In genomic region chr4:76499461-76499860, GRCh38 we compare ENCODE assay signal across 18 cellular contexts.
DNase-seq lines count a peak whose midpoint lies in the region; ATAC-seq and TF ChIP-seq lines count a peak whose summit lies in the region.
"Had no signal": no experiment of that assay in that cellular context is flagged by ENCODE, and none has a peak within 500 bp of the region (broad histone marks: within the 10 kb centered on the region; RNA-seq: fewer than 3 reads in every experiment).

No MANE protein-coding gene starts in this region.

- H3K79me2 ChIP-seq in hepatocyte = no peaks in the 10 kb centered on the region

- no peak overlapping the region for H4K8ac ChIP-seq in mesenchymal stem cell (ENCODE audit: low read length)

- H3K23ac ChIP-seq in mesenchymal stem cell (ENCODE audit: low read length in 2 of 2) = no peak overlapping the region

- no peak overlapping the region for H2AFZ ChIP-seq in hepatocyte
- no peak overlapping the region for H2AFZ ChIP-seq in mesenchymal stem cell (ENCODE audit: low read depth, low read length)
- H2AFZ ChIP-seq: PC-9 had no signal

- no peak overlapping the region for H3K4me3 Mint-ChIP-seq in activated naive CD8-positive, alpha-beta T cell treated with anti-CD3 and anti-CD28 coated beads, Interleukin-2, amount 50 U/mL, for 24 hours
- H3K4me3 Mint-ChIP-seq: stimulated activated naive CD8-positive, alpha-beta T cell treated with anti-CD3 and anti-CD28 coated beads, Interleukin-15, Interleukin-2, amounts not matched to agents 100 ng/mL and 50 ng/mL, for 24 hours had no signal

- peaks cover 19% of the 10 kb centered on the region for H3K27me3 Mint-ChIP-seq in activated naive CD8-positive, alpha-beta T cell treated with anti-CD3 and anti-CD28 coated beads, Interleukin-2, amount 50 U/mL, for 24 hours

- no peak overlapping the region for H2BK15ac ChIP-seq in mesenchymal stem cell (ENCODE audit: low read depth, poor library complexity, severe bottlenecking)

- no peak overlapping the region for H4K91ac ChIP-seq in mesenchymal stem cell (ENCODE audit: low read length)

- H3K36me3 ChIP-seq in hepatocyte (replicated peaks; ENCODE audit: insufficient read depth, low read depth) (no peaks in the 10 kb centered on the region), mesenchymal stem cell (ENCODE audit: control insufficient read depth in 1 of 2, insufficient read depth in 2 of 2, low read depth in 1 of 2, low read length in 2 of 2) (no peaks in the 10 kb centered on the region)
- H3K36me3 ChIP-seq: BE2C had no signal

- no peak overlapping the region for H3K18ac ChIP-seq in mesenchymal stem cell (ENCODE audit: low read depth in 1 of 2, low read length in 2 of 2)

- H3K79me1 ChIP-seq in mesenchymal stem cell (replicated peaks; ENCODE audit: low read length, poor library complexity, severe bottlenecking) = no peaks in the 10 kb centered on the region

- H3K4me1 ChIP-seq in hepatocyte (ENCODE audit: insufficient read depth) (peaks cover 14% of the 10 kb centered on the region), mesenchymal stem cell (ENCODE audit: control insufficient read depth, insufficient read depth, low read depth, low read length) (no peaks in the 10 kb centered on the region)
- H3K4me1 ChIP-seq: BE2C had no signal

- H4K20me1 ChIP-seq in hepatocyte (ENCODE audit: insufficient read depth, poor library complexity, severe bottlenecking) = no peaks in the 10 kb centered on the region

- no peak overlapping the region for H3K9ac ChIP-seq in mesenchymal stem cell (ENCODE audit: low read length)

- H3K4me3 ChIP-seq in hepatocyte = no peak overlapping the region
- H3K4me3 ChIP-seq in mesenchymal stem cell (ENCODE audit: insufficient read depth in 1 of 2, low read depth in 1 of 2, low read length in 2 of 2) = no peak overlapping the region
- H3K4me3 ChIP-seq: PC-9 had no signal

- H3K4me2 ChIP-seq in hepatocyte (no peak overlapping the region), mesenchymal stem cell (ENCODE audit: low read length, poor library complexity, severe bottlenecking) (no peak overlapping the region)
- H3K4me2 ChIP-seq: PC-9 had no signal

- H3K27ac ChIP-seq in hepatocyte (peak overlapping the region; percentile 73), mesenchymal stem cell (ENCODE audit: low read length, poor library complexity, severe bottlenecking) (no peak overlapping the region)
- H3K27ac ChIP-seq: PC-9 had no signal

- H2AK5ac ChIP-seq in mesenchymal stem cell (ENCODE audit: low read length, severe bottlenecking) = no peak overlapping the region

- H3K4ac ChIP-seq in mesenchymal stem cell (ENCODE audit: low read depth in 1 of 2, low read length in 2 of 2) = no peak overlapping the region

- no peaks in the 10 kb centered on the region for H3K4me1 Mint-ChIP-seq in activated naive CD8-positive, alpha-beta T cell treated with anti-CD3 and anti-CD28 coated beads, Interleukin-2, amount 50 U/mL, for 24 hours

- H2BK120ac ChIP-seq in mesenchymal stem cell (ENCODE audit: low read depth, low read length) = no peak overlapping the region

- H3K14ac ChIP-seq in mesenchymal stem cell (ENCODE audit: low read length in 2 of 2) = no peak overlapping the region

- ATAC-seq in GM18517 (IDR thresholded peaks at IDR 0.05; ENCODE audit: unreplicated experiment) (peak; percentile 81), GM21367 (IDR thresholded peaks at IDR 0.05; ENCODE audit: unreplicated experiment) (peak; percentile 86), HG03103 (IDR thresholded peaks at IDR 0.05; ENCODE audit: low read depth, unreplicated experiment) (peak; percentile 81), HG02970 (IDR thresholded peaks at IDR 0.05; ENCODE audit: low FRiP score, unreplicated experiment) (no peak)
- ATAC-seq in activated naive CD8-positive, alpha-beta T cell treated with anti-CD3 and anti-CD28 coated beads, Interleukin-2, amount 50 U/mL, for 24 hours = no peak
- ATAC-seq: HCT116 had no signal

- H3K9me3 ChIP-seq in hepatocyte (ENCODE audit: low read depth) (no peaks in the 10 kb centered on the region), mesenchymal stem cell (ENCODE audit: control insufficient read depth, low read length) (no peaks in the 10 kb centered on the region)
- H3K9me3 ChIP-seq: BE2C had no signal

- no peaks in the 10 kb centered on the region for H3K9me3 Mint-ChIP-seq in activated naive CD8-positive, alpha-beta T cell treated with anti-CD3 and anti-CD28 coated beads, Interleukin-2, amount 50 U/mL, for 24 hours
- H3K9me3 Mint-ChIP-seq: activated T-helper 2 cell treated with anti-CD3 and anti-CD28 coated beads, Interferon-gamma antibody, Interleukin-2, Interleukin-4, amounts not matched to agents 10 μg/mL and 5 μg/mL and 100 μg/mL, durations not matched to agents 14 hours and 24 hours and 36 hours; stimulated activated naive CD8-positive, alpha-beta T cell treated with anti-CD3 and anti-CD28 coated beads, Interleukin-15, Interleukin-2, amounts not matched to agents 100 ng/mL and 50 ng/mL, for 24 hours had no signal

- no peaks in the 10 kb centered on the region for H3K36me3 Mint-ChIP-seq in activated naive CD8-positive, alpha-beta T cell treated with anti-CD3 and anti-CD28 coated beads, Interleukin-2, amount 50 U/mL, for 24 hours (ENCODE audit: low read depth)

- H3K27ac Mint-ChIP-seq in activated naive CD8-positive, alpha-beta T cell treated with anti-CD3 and anti-CD28 coated beads, Interleukin-2, amount 50 U/mL, for 24 hours = no peak overlapping the region
- H3K27ac Mint-ChIP-seq: activated T-helper 2 cell treated with anti-CD3 and anti-CD28 coated beads, Interferon-gamma antibody, Interleukin-2, Interleukin-4, amounts not matched to agents 10 μg/mL and 5 μg/mL and 100 μg/mL, durations not matched to agents 14 hours and 24 hours and 36 hours; stimulated activated naive CD8-positive, alpha-beta T cell treated with anti-CD3 and anti-CD28 coated beads, Interleukin-15, Interleukin-2, amounts not matched to agents 100 ng/mL and 50 ng/mL, for 24 hours had no signal

- no peaks in the 10 kb centered on the region for H3K27me3 ChIP-seq in hepatocyte
- H3K27me3 ChIP-seq in mesenchymal stem cell (ENCODE audit: control insufficient read depth in 1 of 2, insufficient read depth in 1 of 2, low read length in 2 of 2) = peaks cover 0 to 33% of the 10 kb centered on the region in 2 experiments

- no peaks in the 10 kb centered on the region for H3K9me2 ChIP-seq in hepatocyte (replicated peaks; ENCODE audit: insufficient read depth)

- WGBS in hepatocyte (ENCODE audit: low lambda C conversion rate, missing lambda C conversion rate) = 85% methylated on average over 4 of the region's 4 CpGs
- WGBS in mesenchymal stem cell = 62% methylated on average over 3 of the region's 4 CpGs

- H2BK5ac ChIP-seq in mesenchymal stem cell (ENCODE audit: low read depth, low read length, poor library complexity, severe bottlenecking) = no peak overlapping the region

- H2BK12ac ChIP-seq in mesenchymal stem cell (ENCODE audit: low read length in 2 of 2) = no peak overlapping the region

- DNase-seq in hepatocyte (ENCODE audit: low spot score) (no peak), HK-2 (ENCODE audit: unreplicated experiment) (no peak), mesenchymal stem cell (no peak)
- DNase-seq in activated naive CD8-positive, alpha-beta T cell treated with anti-CD3 and anti-CD28 coated beads, Interleukin-2, amount 50 U/mL, for 24 hours = no peak
- DNase-seq: activated CD4-positive, alpha-beta T cell treated with anti-CD3 and anti-CD28 coated beads for 48 hours; BE2C; DND-41; foreskin fibroblast; NCI-H226; PC-9; stimulated activated CD4-positive, alpha-beta T cell treated with anti-CD3 and anti-CD28 coated beads, Interleukin-4, amount 100 ng/mL, for 1 hour had no signal

- TF ChIP-seq CTCF in hepatocyte (IDR thresholded peaks at IDR 0.05; ENCODE audit: poor library complexity) = no peak

Comparison
In these comparisons a context has a peak if more than half of its experiments do, and no peak if none do; other contexts are left out.
1. ATAC-seq: peak in GM18517 (single experiment), GM21367 (single experiment) and HG03103 (single experiment); none in activated naive CD8-positive, alpha-beta T cell treated with anti-CD3 and anti-CD28 coated beads, Interleukin-2, amount 50 U/mL, for 24 hours (single experiment) and HG02970 (single experiment).